In the genomic region with DNA sequence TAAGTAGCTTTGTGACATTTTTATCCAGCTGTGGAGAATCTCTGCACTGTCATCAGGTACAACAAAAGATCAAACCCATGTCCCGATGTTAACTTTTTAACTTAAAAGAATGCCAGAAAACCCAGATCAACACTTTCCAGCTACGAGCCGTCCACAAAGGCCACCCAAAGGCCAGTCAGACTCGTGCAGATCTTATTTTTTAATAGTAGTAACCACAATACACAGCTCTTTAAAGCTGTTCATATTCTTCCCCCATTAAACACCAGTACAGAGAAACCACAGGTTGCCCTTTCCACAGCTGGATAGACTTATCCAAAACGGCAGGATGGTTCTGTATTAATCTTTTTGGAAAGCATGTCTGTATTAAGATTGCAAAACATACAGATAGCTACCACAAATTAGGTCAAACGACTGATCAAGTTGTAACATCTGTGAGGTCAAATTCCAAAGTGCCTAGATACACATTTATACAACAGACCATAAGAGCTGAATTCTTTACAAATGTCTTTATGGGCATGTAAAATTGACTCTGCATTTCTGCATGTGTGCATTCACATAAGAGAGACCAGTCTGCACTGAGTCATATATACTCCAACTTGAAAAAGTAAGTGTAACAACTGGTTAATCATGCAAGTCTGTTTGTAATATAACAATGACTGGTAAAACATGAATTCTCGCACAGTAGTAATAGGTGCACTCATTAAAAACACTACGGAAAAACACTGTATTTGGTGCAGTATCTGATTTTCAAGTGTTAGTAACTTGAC, we compare ENCODE assay signal across 1 cellular context.
TF ChIP-seq lines count a peak whose summit lies in the region.

No MANE protein-coding gene starts in this region.

TF ChIP-seq in K562, 482 proteins besides CTCF, POLR2A, EP300 and RAD21 (continued from another document):
- TF ChIP-seq ZNF609 (CRISPR knock-in tag; IDR thresholded peaks at IDR 0.05; ENCODE audit: borderline replicate concordance) (peak; percentile 37; the same call in 1 of the 2 replicates), CBX2 (IDR thresholded peaks at IDR 0.05; ENCODE audit: insufficient read depth, low read length, poor library complexity, severe bottlenecking) (no peak), ATF4 (CRISPR knock-in tag; IDR thresholded peaks at IDR 0.05) (no peak)
- TF ChIP-seq, protein P1, sequence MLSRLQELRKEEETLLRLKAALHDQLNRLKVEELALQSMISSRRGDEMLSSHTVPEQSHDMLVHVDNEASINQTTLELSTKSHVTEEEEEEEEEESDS (CRISPR knock-in tag; IDR thresholded peaks at IDR 0.05) = no peak
- TF ChIP-seq, protein P2, sequence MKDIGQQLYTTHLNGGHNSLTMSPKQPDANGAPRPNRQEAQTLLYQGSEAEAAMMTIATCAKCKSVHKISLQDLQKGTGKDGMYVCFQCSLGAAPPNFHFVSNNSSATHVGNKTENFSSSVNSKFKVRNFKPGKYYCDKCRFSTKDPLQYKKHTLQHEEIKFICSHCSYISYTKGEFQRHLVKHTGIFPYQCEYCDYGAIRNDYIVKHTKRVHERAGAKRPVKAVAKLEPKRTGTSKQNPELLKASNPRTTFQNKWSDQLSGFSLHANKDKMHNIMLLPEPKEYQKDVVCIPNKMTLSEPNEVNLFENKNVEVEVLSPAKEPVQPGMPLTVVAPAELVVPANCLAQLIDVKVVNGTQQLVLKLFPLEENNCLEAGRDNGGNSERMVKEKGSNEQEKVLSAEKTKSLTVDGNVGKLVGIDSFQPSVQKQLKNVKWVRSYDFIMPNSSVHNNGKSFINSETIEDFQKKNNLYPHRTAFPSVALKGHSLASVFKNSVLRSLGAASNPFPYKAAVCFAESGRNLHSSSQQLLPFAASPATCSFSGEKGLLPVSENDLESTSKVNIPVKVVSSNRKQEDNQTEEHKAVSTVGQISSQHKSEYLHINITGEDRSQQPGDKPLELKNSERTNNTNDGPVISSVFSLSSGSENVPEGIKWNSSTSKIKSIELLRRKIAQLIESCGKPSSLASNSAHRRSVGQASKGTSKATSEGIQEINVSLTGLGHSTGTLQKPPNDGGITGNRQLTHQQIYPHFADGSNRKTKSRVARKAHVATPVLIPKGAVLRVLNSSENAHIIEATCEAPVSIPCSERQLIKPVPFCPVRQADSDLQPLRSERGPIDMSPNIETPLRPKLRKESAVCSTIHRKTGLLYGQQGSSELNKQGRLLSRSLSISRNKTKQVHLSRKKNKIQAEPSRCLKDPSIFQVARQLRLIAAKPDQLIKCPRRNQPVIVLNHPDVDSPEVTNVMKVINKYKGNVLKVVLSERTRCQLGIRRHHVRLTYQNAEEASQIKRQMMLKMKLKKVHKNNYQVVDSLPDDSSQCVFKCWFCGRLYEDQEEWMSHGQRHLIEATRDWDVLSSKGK (CRISPR knock-in tag; IDR thresholded peaks at IDR 0.05) = 0 out of 2 replicates have a peak, but pooled peaks have one; percentile 31
